In the genomic region with DNA sequence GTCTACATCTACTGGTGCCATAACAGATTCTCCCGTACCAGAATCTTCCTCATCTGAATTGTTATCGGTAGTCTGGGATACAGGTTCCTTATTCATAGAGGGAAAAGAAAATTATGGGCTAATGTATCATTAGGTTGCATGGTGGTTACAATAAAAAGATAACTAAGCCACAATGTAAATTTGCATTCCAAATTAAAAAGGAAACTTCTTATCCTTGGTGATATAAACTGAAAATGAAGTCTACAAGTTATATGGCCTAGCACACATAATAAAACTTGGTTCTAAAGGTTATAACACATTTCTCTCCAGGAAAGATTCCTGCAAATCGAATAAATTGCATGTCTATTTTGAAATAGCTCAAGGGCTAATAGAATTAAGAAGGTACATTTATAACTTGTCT, we compare ENCODE assay signal across 29 cellular contexts. TPM values are rescaled to one million over a fixed set of nuclear protein-coding genes. Genes with fewer than 3 reads are reported as not detected.
DNase-seq lines count a peak whose midpoint lies in the region; ATAC-seq, FAIRE-seq and TF ChIP-seq lines count a peak whose summit lies in the region.
"Had no signal": no experiment of that assay in that cellular context is flagged by ENCODE, and none has a peak within 500 bp of the region (broad histone marks: within the 10 kb centered on the region; RNA-seq: fewer than 3 reads in every experiment).

No MANE protein-coding gene starts in this region.

- H3K27me3 ChIP-seq in HepG2 (ENCODE audit: control insufficient read depth in 1 of 2, insufficient read depth in 2 of 2, low read length in 2 of 2) = no peaks in the 10 kb centered on the region
- H3K27me3 ChIP-seq in right lobe of liver = no peaks in the 10 kb centered on the region
- H3K27me3 ChIP-seq: BE2C, BLaER1 had no signal

- H2AFZ ChIP-seq in HepG2 (ENCODE audit: low read length) = no peak overlapping the region

- no peaks in the 10 kb centered on the region for H3K27me3 Mint-ChIP-seq in activated T-helper 17 cell treated with anti-CD3 and anti-CD28 coated beads, Interleukin-2, amount 50 U/mL, for 72 hours
- no peaks in the 10 kb centered on the region for H3K27me3 Mint-ChIP-seq in HFFc6 (ENCODE audit: insufficient read depth)
- H3K27me3 Mint-ChIP-seq: CD4-positive, alpha-beta memory T cell; CD4-positive, CD25-positive, alpha-beta regulatory T cell; CD8-positive, alpha-beta memory T cell had no signal

- H3K4me1 ChIP-seq in HepG2 (ENCODE audit: insufficient read depth, low read length) (peaks cover 40% of the 10 kb centered on the region), right lobe of liver (peaks cover 0 to 34% (median 11%) of the 10 kb centered on the region in 4 donors), mucosa of descending colon (ENCODE audit: low read depth) (no peaks in the 10 kb centered on the region)
- H3K4me1 ChIP-seq: BE2C had no signal

- H3K9me3 ChIP-seq in HepG2 (ENCODE audit: low read length) (no peaks in the 10 kb centered on the region), right lobe of liver (no peaks in the 10 kb centered on the region), mucosa of descending colon (no peaks in the 10 kb centered on the region)
- H3K9me3 ChIP-seq: BE2C, BLaER1 had no signal

- CTCF ChIA-PET in HepG2 (lab: Yijun Ruan, JAX; ENCODE audit: low intra/inter-chr PET ratio, low total read pairs) = no interaction called here

- H3K9me3 Mint-ChIP-seq in activated T-helper 17 cell treated with anti-CD3 and anti-CD28 coated beads, Interleukin-2, amount 50 U/mL, for 72 hours = no peaks in the 10 kb centered on the region
- H3K9me3 Mint-ChIP-seq in HFFc6 = no peaks in the 10 kb centered on the region
- H3K9me3 Mint-ChIP-seq: CD14-positive monocyte; CD4-positive, alpha-beta memory T cell; CD4-positive, CD25-positive, alpha-beta regulatory T cell; CD8-positive, alpha-beta memory T cell had no signal

- H3K27ac ChIP-seq in HepG2 (ENCODE audit: extremely low read length, insufficient read depth, low read length) = peak overlapping the region; percentile 33
- no peak overlapping the region for H3K27ac ChIP-seq in right lobe of liver
- H3K27ac ChIP-seq: BLaER1 had no signal

- H3K36me3 ChIP-seq in HepG2 (replicated peaks in 1 of 2; ENCODE audit: control insufficient read depth in 1 of 2, insufficient read depth in 2 of 2, low read length in 2 of 2) (peaks cover 12 to 49% of the 10 kb centered on the region in 2 experiments), right lobe of liver (peaks cover 0 to 62% (median 16%) of the 10 kb centered on the region in 4 donors), mucosa of descending colon (ENCODE audit: low read depth) (no peaks in the 10 kb centered on the region)

- H3K36me3 Mint-ChIP-seq in activated T-helper 17 cell treated with anti-CD3 and anti-CD28 coated beads, Interleukin-2, amount 50 U/mL, for 72 hours (ENCODE audit: low read depth) = peaks cover 97% of the 10 kb centered on the region
- peaks cover 50% of the 10 kb centered on the region for H3K36me3 Mint-ChIP-seq in HFFc6 (ENCODE audit: low read depth)

- H3K4me3 Mint-ChIP-seq in activated T-helper 17 cell treated with anti-CD3 and anti-CD28 coated beads, Interleukin-2, amount 50 U/mL, for 72 hours = no peak overlapping the region
- H3K4me3 Mint-ChIP-seq in HFFc6 = no peak overlapping the region
- H3K4me3 Mint-ChIP-seq: CD14-positive monocyte; CD4-positive, alpha-beta memory T cell; CD4-positive, CD25-positive, alpha-beta regulatory T cell; CD8-positive, alpha-beta memory T cell had no signal

- no peak for FAIRE-seq in HepG2 (lab: Jason Lieb, UNC)
- FAIRE-seq: A204.1, GM12878, GM12892, GM18507 had no signal

- H3K4me2 ChIP-seq in HepG2 (ENCODE audit: low read depth, low read length) = no peak overlapping the region
- H3K4me2 ChIP-seq: BLaER1 had no signal

- no peak for TF ChIP-seq POLR2A in HepG2 (IDR thresholded peaks at IDR 0.05; ENCODE audit: insufficient read depth in 1 of 2, low read depth in 2 of 2, low read length in 2 of 2)
- no peak for TF ChIP-seq POLR2A in right lobe of liver (IDR thresholded peaks at IDR 0.05)

- H3K4me3 ChIP-seq in HepG2 (replicated peaks in 1 of 3; ENCODE audit: insufficient read depth in 1 of 3, low read depth in 2 of 3, low read length in 3 of 3) = no peak overlapping the region
- H3K4me3 ChIP-seq in right lobe of liver = no peak overlapping the region
- H3K4me3 ChIP-seq in mucosa of descending colon = no peak overlapping the region
- H3K4me3 ChIP-seq: BLaER1, GM12878 had no signal

- DNase-seq in HepG2 (ENCODE audit: low spot score) (no peak), right lobe of liver (no peak), mucosa of descending colon (no peak), NCI-H526 treated with DMSO at 0.1 percent for 48 hours (lab: John Stamatoyannopoulos, UW) (no peak), dedifferentiated amniotic fluid mesenchymal stem cell (ENCODE audit: extremely low spot score) (no peak), HFFc6 (no peak)
- DNase-seq: 8988T; ACHN; BE2C; C1 segment of cervical spinal cord; CD4-positive, alpha-beta memory T cell; CD4-positive, CD25-positive, alpha-beta regulatory T cell; CD8-positive, alpha-beta memory T cell; COR-L47; DMS 273 treated with DMSO at 0.1 percent for 48 hours; DMS153; DMS53; DMS79; DND-41; EL; GDM1 had no signal

- no peak overlapping the region for H3K9ac ChIP-seq in HepG2 (ENCODE audit: insufficient read depth, low read depth, low read length)
- H3K9ac ChIP-seq: BLaER1 had no signal

- peak overlapping the region; percentile 38 for H3K27ac Mint-ChIP-seq in activated T-helper 17 cell treated with anti-CD3 and anti-CD28 coated beads, Interleukin-2, amount 50 U/mL, for 72 hours
- H3K27ac Mint-ChIP-seq in HFFc6 = no peak overlapping the region
- H3K27ac Mint-ChIP-seq: CD4-positive, alpha-beta memory T cell; CD4-positive, CD25-positive, alpha-beta regulatory T cell had no signal

- 95% methylated on average over 3 of the region's 3 CpGs for WGBS in HepG2 (ENCODE audit: low lambda C conversion rate)
- 87% methylated on average over 3 of the region's 3 CpGs for WGBS in right lobe of liver (ENCODE audit: insufficient coverage, low coverage, low lambda C conversion rate, missing lambda C conversion rate)

- ATAC-seq in HepG2 (no peak), right lobe of liver (no peak), mucosa of descending colon (peak; percentile 78)
- ATAC-seq in activated T-helper 17 cell treated with anti-CD3 and anti-CD28 coated beads, Interleukin-2, amount 50 U/mL, for 72 hours (replicated peaks) = no peak
- ATAC-seq: GM12878 had no signal

- no peaks in the 10 kb centered on the region for H3K79me2 ChIP-seq in HepG2 (ENCODE audit: insufficient read depth, low read length)

- in situ Hi-C loops in HepG2 (cut with HindIII; ENCODE audit: extremely low pct_ligation_motif_present, low pct_unique_long_range_greater_than_20kb) = no loop called here

- TF ChIP-seq EP300 in HepG2 (IDR thresholded peaks at IDR 0.05; ENCODE audit: low read depth in 2 of 2, low read length in 2 of 2) (no peak), HepG2 (CRISPR knock-in tag; IDR thresholded peaks at IDR 0.05; ENCODE audit: borderline replicate concordance) (no peak)

- intact Hi-C loops in HepG2 (cut with micrococcal nuclease; ENCODE audit: unreplicated experiment) = no loop called here
- intact Hi-C loops in right lobe of liver (cut with DNase I) = no loop called here
- intact Hi-C loops in mucosa of descending colon (cut with DNase I, micrococcal nuclease) = no loop called here

- no peak for TF ChIP-seq RAD21 in HepG2 (CRISPR knock-in tag; IDR thresholded peaks at IDR 0.05)

- no peaks in the 10 kb centered on the region for H4K20me1 ChIP-seq in HepG2 (ENCODE audit: insufficient read depth, low read length)
- H4K20me1 ChIP-seq: BLaER1 had no signal

- H3K4me1 Mint-ChIP-seq in activated T-helper 17 cell treated with anti-CD3 and anti-CD28 coated beads, Interleukin-2, amount 50 U/mL, for 72 hours = no peaks in the 10 kb centered on the region
- H3K4me1 Mint-ChIP-seq in HFFc6 (ENCODE audit: low read depth) = peaks cover 24% of the 10 kb centered on the region
- H3K4me1 Mint-ChIP-seq: CD14-positive monocyte; CD4-positive, alpha-beta memory T cell; CD8-positive, alpha-beta memory T cell had no signal

- BruUV-seq in HepG2 (replicated peaks; lab: Mats Ljungman, UMichigan) = no TSS peak

- no peak for TF ChIP-seq CTCF in HepG2 (CRISPR knock-in tag; IDR thresholded peaks at IDR 0.05)
- TF ChIP-seq CTCF in right lobe of liver (IDR thresholded peaks at IDR 0.05) = no peak
- no peak for TF ChIP-seq CTCF in mucosa of descending colon (IDR thresholded peaks at IDR 0.05)
- no peak for TF ChIP-seq CTCF in HFFc6 (IDR thresholded peaks at IDR 0.05)

- POLR2A ChIA-PET in HepG2 (lab: Yijun Ruan, JAX) = interaction anchor here (1.0 to 3.3 kb wide), 2 partner anchors 24 to 38 kb away, joined by 3 to 28 read pairs; a partner anchor contains a TSS

RNA-seq across cellular contexts. Expression of a gene that starts 24.5 kb away (rescaled TPM):
- 2.5 and 4.2 TPM in 2 replicates for total RNA-seq in HepG2 (2016; rRNA removed; fragmentation: Illumina TruSeq; extraction: Trizol)
- total RNA-seq in HepG2 (2016; cell fraction: cytosol; rRNA removed; fragmentation: Illumina TruSeq; extraction: Trizol; ENCODE audit: low read depth) = 0.62 and 0.71 TPM in 2 replicates
- total RNA-seq in HepG2 (2016; cell fraction: insoluble cytoplasmic fraction; rRNA removed; fragmentation: Illumina TruSeq; extraction: Trizol) = 2.6 and 3.4 TPM in 2 replicates
- 1.4 and 1.7 TPM in 2 replicates for total RNA-seq in HepG2 (2016; cell fraction: membrane; rRNA removed; fragmentation: Illumina TruSeq; extraction: Trizol)
- total RNA-seq in HepG2 (2016; cell fraction: nucleus; rRNA removed; fragmentation: Illumina TruSeq; extraction: Trizol) = 4.1 and 5.2 TPM in 2 replicates
- 5.0 and 6.5 TPM in 2 replicates for polyA plus RNA-seq in HepG2 (2011; rRNA removed)
- 2.8 and 3.1 TPM in 2 replicates for polyA plus RNA-seq in HepG2 (2011; cell fraction: cytosol; rRNA removed)
- polyA plus RNA-seq in HepG2 (2011; cell fraction: nucleus; rRNA removed) = 8.1 and 8.8 TPM in 2 replicates
- 3.6 and 5.2 TPM in 2 replicates for polyA plus RNA-seq in HepG2 (2012)
- 0.85 and 1.0 TPM in 2 replicates for polyA plus RNA-seq in HepG2 (2016; cell fraction: cytosol; fragmentation: Illumina TruSeq; extraction: Trizol; ENCODE audit: low read depth)
- polyA plus RNA-seq in HepG2 (2016; cell fraction: insoluble cytoplasmic fraction; fragmentation: Illumina TruSeq; extraction: Trizol; ENCODE audit: low read depth) = 3.0 and 4.1 TPM in 2 replicates
- 1.5 and 1.7 TPM in 2 replicates for polyA plus RNA-seq in HepG2 (2016; cell fraction: membrane; fragmentation: Illumina TruSeq; extraction: Trizol; ENCODE audit: low read depth)
- 8.3 and 9.2 TPM in 2 replicates for polyA plus RNA-seq in HepG2 (2016; cell fraction: nucleus; fragmentation: Illumina TruSeq; extraction: Trizol; ENCODE audit: insufficient read depth, low read depth)
- 1.9 and 2.1 TPM in 2 replicates for polyA minus RNA-seq in HepG2 (2011; rRNA and poly(A)+ RNA removed; ENCODE audit: low replicate concordance)
- polyA minus RNA-seq in HepG2 (2011; cell fraction: cytosol; rRNA and poly(A)+ RNA removed) = 1.4 and 1.5 TPM in 2 replicates
- 4.6 and 4.8 TPM in 2 replicates for polyA minus RNA-seq in HepG2 (2011; cell fraction: nucleus; rRNA and poly(A)+ RNA removed)
- total RNA-seq in right lobe of liver = 1 to 10 TPM; 1.8 to 4.2 (median 2.1) TPM
- total RNA-seq in activated T-helper 17 cell treated with anti-CD3 and anti-CD28 coated beads, Interleukin-2, amount 50 U/mL, for 72 hours = 1 to 10 TPM in 1 of 2 donors, under 1 TPM in 1; 0.91 to 1.3 TPM
- 1 to 10 TPM; 3.5 to 5.1 (median 3.6) TPM for total RNA-seq in mucosa of descending colon
- 1 to 10 TPM; 1.3 to 2.3 (median 2.1) TPM for total RNA-seq in HFFc6 (2021; fragmentation: NEBNext Ultra II Directional; extraction: Animal tissue kit (Norgen Biotek cat#: 25700))
- total RNA-seq: G401 had no signal

RNA-seq across cellular contexts. Expression of a gene that starts 33.1 kb away (rescaled TPM):
- total RNA-seq in HepG2 (2016; rRNA removed; fragmentation: Illumina TruSeq; extraction: Trizol) (27.6 and 41.8 TPM in 2 replicates), right lobe of liver (10 to 100 TPM in 5 of 6 experiments, 1 to 10 TPM in 1; 8.8 to 21.2 (median 11.7) TPM), mucosa of descending colon (10 to 100 TPM; 20.5 to 23.6 (median 20.8) TPM)
- total RNA-seq in HepG2 (2016; cell fraction: cytosol; rRNA removed; fragmentation: Illumina TruSeq; extraction: Trizol; ENCODE audit: low read depth) = 3.5 and 4.7 TPM in 2 replicates
- 26.8 and 41.9 TPM in 2 replicates for total RNA-seq in HepG2 (2016; cell fraction: insoluble cytoplasmic fraction; rRNA removed; fragmentation: Illumina TruSeq; extraction: Trizol)
- total RNA-seq in HepG2 (2016; cell fraction: membrane; rRNA removed; fragmentation: Illumina TruSeq; extraction: Trizol) = 6.3 and 7.0 TPM in 2 replicates
- total RNA-seq in HepG2 (2016; cell fraction: nucleus; rRNA removed; fragmentation: Illumina TruSeq; extraction: Trizol) = 25.6 and 27.8 TPM in 2 replicates
- polyA plus RNA-seq in HepG2 (2011; rRNA removed) = 17.4 and 21.5 TPM in 2 replicates
- 12.4 and 14.5 TPM in 2 replicates for polyA plus RNA-seq in HepG2 (2011; cell fraction: cytosol; rRNA removed)
- polyA plus RNA-seq in HepG2 (2011; cell fraction: nucleus; rRNA removed) = 12.0 and 12.2 TPM in 2 replicates
- polyA plus RNA-seq in HepG2 (2012) = 13.6 and 15.8 TPM in 2 replicates
- 2.1 and 2.2 TPM in 2 replicates for polyA plus RNA-seq in HepG2 (2016; cell fraction: cytosol; fragmentation: Illumina TruSeq; extraction: Trizol; ENCODE audit: low read depth)
- polyA plus RNA-seq in HepG2 (2016; cell fraction: insoluble cytoplasmic fraction; fragmentation: Illumina TruSeq; extraction: Trizol; ENCODE audit: low read depth) = 39.7 and 42.6 TPM in 2 replicates
- polyA plus RNA-seq in HepG2 (2016; cell fraction: membrane; fragmentation: Illumina TruSeq; extraction: Trizol; ENCODE audit: low read depth) = 3.0 and 3.6 TPM in 2 replicates
- 23.4 and 24.6 TPM in 2 replicates for polyA plus RNA-seq in HepG2 (2016; cell fraction: nucleus; fragmentation: Illumina TruSeq; extraction: Trizol; ENCODE audit: insufficient read depth, low read depth)
- polyA minus RNA-seq in HepG2 (2011; rRNA and poly(A)+ RNA removed; ENCODE audit: low replicate concordance) = 23.9 and 37.6 TPM in 2 replicates
- polyA minus RNA-seq in HepG2 (2011; cell fraction: cytosol; rRNA and poly(A)+ RNA removed) = 14.0 and 18.4 TPM in 2 replicates
- 41.2 and 47.6 TPM in 2 replicates for polyA minus RNA-seq in HepG2 (2011; cell fraction: nucleus; rRNA and poly(A)+ RNA removed)
- total RNA-seq in activated T-helper 17 cell treated with anti-CD3 and anti-CD28 coated beads, Interleukin-2, amount 50 U/mL, for 72 hours = 10 to 100 TPM; 27.8 to 29.6 TPM
- 10 to 100 TPM; 31.3 to 39.0 (median 33.6) TPM for total RNA-seq in HFFc6 (2021; fragmentation: NEBNext Ultra II Directional; extraction: Animal tissue kit (Norgen Biotek cat#: 25700))

RNA-seq across cellular contexts. Expression of a gene that starts 33.2 kb away (rescaled TPM):
- total RNA-seq in HepG2 (2016; rRNA removed; fragmentation: Illumina TruSeq; extraction: Trizol) (9.1 and 9.3 TPM in 2 replicates), right lobe of liver (10 to 100 TPM in 4 of 6 experiments, 1 to 10 TPM in 2; 9.2 to 19.9 (median 13.8) TPM), mucosa of descending colon (10 to 100 TPM; 15.4 to 23.0 (median 20.5) TPM)
- total RNA-seq in HepG2 (2016; cell fraction: cytosol; rRNA removed; fragmentation: Illumina TruSeq; extraction: Trizol; ENCODE audit: low read depth) = 8.8 and 9.0 TPM in 2 replicates
- 7.4 and 8.3 TPM in 2 replicates for total RNA-seq in HepG2 (2016; cell fraction: insoluble cytoplasmic fraction; rRNA removed; fragmentation: Illumina TruSeq; extraction: Trizol)
- 14.6 and 16.2 TPM in 2 replicates for total RNA-seq in HepG2 (2016; cell fraction: membrane; rRNA removed; fragmentation: Illumina TruSeq; extraction: Trizol)
- total RNA-seq in HepG2 (2016; cell fraction: nucleus; rRNA removed; fragmentation: Illumina TruSeq; extraction: Trizol) = 5.7 and 8.2 TPM in 2 replicates
- polyA plus RNA-seq in HepG2 (2011; rRNA removed) = 14.7 and 16.8 TPM in 2 replicates
- 11.4 and 15.6 TPM in 2 replicates for polyA plus RNA-seq in HepG2 (2011; cell fraction: cytosol; rRNA removed)
- polyA plus RNA-seq in HepG2 (2011; cell fraction: nucleus; rRNA removed) = 16.3 and 16.9 TPM in 2 replicates
- 8.6 and 10.6 TPM in 2 replicates for polyA plus RNA-seq in HepG2 (2012)
- 9.0 and 10.7 TPM in 2 replicates for polyA plus RNA-seq in HepG2 (2016; cell fraction: cytosol; fragmentation: Illumina TruSeq; extraction: Trizol; ENCODE audit: low read depth)
- polyA plus RNA-seq in HepG2 (2016; cell fraction: insoluble cytoplasmic fraction; fragmentation: Illumina TruSeq; extraction: Trizol; ENCODE audit: low read depth) = 8.7 and 8.9 TPM in 2 replicates
- polyA plus RNA-seq in HepG2 (2016; cell fraction: membrane; fragmentation: Illumina TruSeq; extraction: Trizol; ENCODE audit: low read depth) = 14.0 and 17.5 TPM in 2 replicates
- 12.3 and 15.2 TPM in 2 replicates for polyA plus RNA-seq in HepG2 (2016; cell fraction: nucleus; fragmentation: Illumina TruSeq; extraction: Trizol; ENCODE audit: insufficient read depth, low read depth)
- polyA minus RNA-seq in HepG2 (2011; rRNA and poly(A)+ RNA removed; ENCODE audit: low replicate concordance) = 10.6 and 13.2 TPM in 2 replicates
- polyA minus RNA-seq in HepG2 (2011; cell fraction: cytosol; rRNA and poly(A)+ RNA removed) = 6.1 and 10.5 TPM in 2 replicates
- 9.9 and 15.8 TPM in 2 replicates for polyA minus RNA-seq in HepG2 (2011; cell fraction: nucleus; rRNA and poly(A)+ RNA removed)
- total RNA-seq in activated T-helper 17 cell treated with anti-CD3 and anti-CD28 coated beads, Interleukin-2, amount 50 U/mL, for 72 hours = 10 to 100 TPM; 12.6 to 20.8 TPM
- total RNA-seq in HFFc6 (2021; fragmentation: NEBNext Ultra II Directional; extraction: Animal tissue kit (Norgen Biotek cat#: 25700)) = 10 to 100 TPM; 16.9 to 21.9 (median 19.5) TPM

RNA-seq across cellular contexts. Expression of a gene that starts 38.1 kb away (rescaled TPM):
- total RNA-seq in HepG2 (2016; rRNA removed; fragmentation: Illumina TruSeq; extraction: Trizol) = 39.0 and 63.1 TPM in 2 replicates
- 11.3 TPM in 2 replicates for total RNA-seq in HepG2 (2016; cell fraction: cytosol; rRNA removed; fragmentation: Illumina TruSeq; extraction: Trizol; ENCODE audit: low read depth)
- 39.0 and 64.4 TPM in 2 replicates for total RNA-seq in HepG2 (2016; cell fraction: insoluble cytoplasmic fraction; rRNA removed; fragmentation: Illumina TruSeq; extraction: Trizol)
- 21.6 and 25.4 TPM in 2 replicates for total RNA-seq in HepG2 (2016; cell fraction: membrane; rRNA removed; fragmentation: Illumina TruSeq; extraction: Trizol)
- total RNA-seq in HepG2 (2016; cell fraction: nucleus; rRNA removed; fragmentation: Illumina TruSeq; extraction: Trizol) = 64.0 and 71.0 TPM in 2 replicates
- polyA plus RNA-seq in HepG2 (2011; rRNA removed) = 137 and 196 TPM in 2 replicates
- 76.6 and 126 TPM in 2 replicates for polyA plus RNA-seq in HepG2 (2011; cell fraction: cytosol; rRNA removed)
- polyA plus RNA-seq in HepG2 (2011; cell fraction: nucleus; rRNA removed) = 43.9 and 52.6 TPM in 2 replicates
- 219 and 241 TPM in 2 replicates for polyA plus RNA-seq in HepG2 (2012)
- 5.6 and 5.7 TPM in 2 replicates for polyA plus RNA-seq in HepG2 (2016; cell fraction: cytosol; fragmentation: Illumina TruSeq; extraction: Trizol; ENCODE audit: low read depth)
- polyA plus RNA-seq in HepG2 (2016; cell fraction: insoluble cytoplasmic fraction; fragmentation: Illumina TruSeq; extraction: Trizol; ENCODE audit: low read depth) = 28.0 TPM in 2 replicates
- 11.2 and 11.8 TPM in 2 replicates for polyA plus RNA-seq in HepG2 (2016; cell fraction: membrane; fragmentation: Illumina TruSeq; extraction: Trizol; ENCODE audit: low read depth)
- polyA plus RNA-seq in HepG2 (2016; cell fraction: nucleus; fragmentation: Illumina TruSeq; extraction: Trizol; ENCODE audit: insufficient read depth, low read depth) = 59.1 and 61.8 TPM in 2 replicates
- 7.7 and 38.5 TPM in 2 replicates for polyA minus RNA-seq in HepG2 (2011; rRNA and poly(A)+ RNA removed; ENCODE audit: low replicate concordance)
- polyA minus RNA-seq in HepG2 (2011; cell fraction: cytosol; rRNA and poly(A)+ RNA removed) = 92.9 and 99.9 TPM in 2 replicates
- 169 and 183 TPM in 2 replicates for polyA minus RNA-seq in HepG2 (2011; cell fraction: nucleus; rRNA and poly(A)+ RNA removed)
- 10 to 100 TPM in 5 of 6 experiments, 1 to 10 TPM in 1; 6.2 to 67.8 (median 26.2) TPM for total RNA-seq in right lobe of liver
- total RNA-seq in activated T-helper 17 cell treated with anti-CD3 and anti-CD28 coated beads, Interleukin-2, amount 50 U/mL, for 72 hours = 100 to 1,000 TPM in 1 of 2 donors, 10 to 100 TPM in 1; 56.6 to 145 TPM
- 10 to 100 TPM; 21.0 to 26.1 (median 26.0) TPM for total RNA-seq in mucosa of descending colon
- total RNA-seq in HFFc6 (2021; fragmentation: NEBNext Ultra II Directional; extraction: Animal tissue kit (Norgen Biotek cat#: 25700)) = 100 to 1,000 TPM; 117 to 192 (median 127) TPM
